ENCODE assay signal across 12 cellular contexts in the genomic region with DNA sequence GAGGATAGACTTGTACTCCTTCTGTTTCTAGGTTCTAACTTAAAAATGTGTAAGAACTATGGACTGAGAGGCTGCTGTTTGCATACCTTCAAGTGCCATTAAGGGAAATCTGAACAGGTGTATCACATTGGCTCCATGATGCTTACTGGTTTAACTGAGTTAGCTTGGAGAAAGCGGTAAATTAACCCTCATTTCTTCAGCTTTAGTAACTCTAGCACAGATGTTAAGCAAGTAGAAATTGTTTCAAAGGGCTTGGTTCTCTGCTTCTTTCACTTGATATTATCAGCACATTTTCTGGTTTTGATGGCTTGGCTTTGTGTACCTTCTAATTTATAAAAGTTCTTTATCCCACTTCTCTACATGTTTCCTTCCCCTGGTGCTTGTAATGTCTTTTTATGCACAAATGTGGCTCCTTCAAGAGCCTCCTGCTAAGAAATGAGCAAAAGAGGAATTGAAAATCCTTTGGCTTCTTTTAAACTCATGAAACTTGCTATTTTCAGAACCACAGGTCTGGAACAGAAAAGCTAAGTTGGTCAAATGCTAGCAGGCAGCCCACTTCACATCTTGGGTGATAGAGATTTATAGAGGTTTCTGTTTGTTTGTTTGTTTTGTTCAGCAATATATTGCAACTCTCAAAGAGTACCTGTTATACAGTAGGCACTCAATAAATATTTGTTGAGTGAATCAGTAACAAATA.
DNase-seq lines count a peak whose midpoint lies in the region; ATAC-seq and TF ChIP-seq lines count a peak whose summit lies in the region.
"Had no signal": no experiment of that assay in that cellular context is flagged by ENCODE, and none has a peak within 500 bp of the region (broad histone marks: within the 10 kb centered on the region; RNA-seq: fewer than 3 reads in every experiment).

No MANE protein-coding gene starts in this region.

- H3K9me3 Mint-ChIP-seq in mesothelial cell of epicardium (peaks cover 38% of the 10 kb centered on the region), endothelial cell (ENCODE audit: unreplicated experiment) (no peaks in the 10 kb centered on the region)

- H3K27ac Mint-ChIP-seq in mesothelial cell of epicardium (no peak overlapping the region), endothelial cell (ENCODE audit: unreplicated experiment) (no peak overlapping the region)
- H3K27ac Mint-ChIP-seq: CD4-positive, alpha-beta T cell; nephron had no signal

- H3K4me3 Mint-ChIP-seq in mesothelial cell of epicardium = no peak overlapping the region
- no peak overlapping the region for H3K4me3 Mint-ChIP-seq in endothelial cell (ENCODE audit: unreplicated experiment)
- H3K4me3 Mint-ChIP-seq: CD4-positive, alpha-beta T cell; nephron had no signal

- no peak overlapping the region for H3K4me3 ChIP-seq in right atrium auricular region

- peaks cover 0 to 4% of the 10 kb centered on the region in 2 donors for H3K9me3 ChIP-seq in right atrium auricular region

- no peaks in the 10 kb centered on the region for H3K36me3 ChIP-seq in right atrium auricular region

- no peaks in the 10 kb centered on the region for H3K4me1 ChIP-seq in right atrium auricular region

- peaks cover 4% of the 10 kb centered on the region for H3K27me3 Mint-ChIP-seq in mesothelial cell of epicardium (ENCODE audit: low read depth)
- peaks cover under 1% of the 10 kb centered on the region for H3K27me3 Mint-ChIP-seq in endothelial cell (ENCODE audit: unreplicated experiment)
- H3K27me3 Mint-ChIP-seq: CD4-positive, alpha-beta T cell had no signal

- TF ChIP-seq CTCF in mesothelial cell of epicardium (IDR thresholded peaks at IDR 0.05; ENCODE audit: unreplicated experiment) = no peak
- no peak for TF ChIP-seq CTCF in right atrium auricular region (IDR thresholded peaks at IDR 0.05)
- no peak for TF ChIP-seq CTCF in endothelial cell (IDR thresholded peaks at IDR 0.05; ENCODE audit: unreplicated experiment)

- H3K36me3 Mint-ChIP-seq in mesothelial cell of epicardium (no peaks in the 10 kb centered on the region), endothelial cell (ENCODE audit: low read depth, unreplicated experiment) (no peaks in the 10 kb centered on the region)

- peak; percentile 92 for ATAC-seq in GM18511 (IDR thresholded peaks at IDR 0.05; ENCODE audit: unreplicated experiment)
- peak; percentile 88 for ATAC-seq in GM21529 (IDR thresholded peaks at IDR 0.05; ENCODE audit: unreplicated experiment)
- ATAC-seq in HG03175 (IDR thresholded peaks at IDR 0.05; ENCODE audit: unreplicated experiment) = peak; percentile 92
- no peak for ATAC-seq in GM18873 (IDR thresholded peaks at IDR 0.05; ENCODE audit: low FRiP score, unreplicated experiment)

- DNase-seq in SIG-M5 treated with dmso at 0.1 percent for 504 hours (lab: John Stamatoyannopoulos, UW; ENCODE audit: unreplicated experiment) = peak; percentile 86
- DNase-seq in mesothelial cell of epicardium (ENCODE audit: low spot score in 2 of 2, unreplicated experiment in 2 of 2) = no peak
- no peak for DNase-seq in right atrium auricular region (ENCODE audit: low spot score)
- no peak for DNase-seq in endothelial cell (ENCODE audit: low spot score)
- DNase-seq: activated T-cell treated with anti-CD3 and anti-CD28 coated beads, Interleukin-2, amount 50 U/mL, for 48 hours; CD4-positive, alpha-beta T cell; NCI-H1092 treated with DMSO at 0.1 percent for 48 hours had no signal

- H3K27me3 ChIP-seq in right atrium auricular region = no peaks in the 10 kb centered on the region

- no peak overlapping the region for H3K27ac ChIP-seq in right atrium auricular region

- H3K4me1 Mint-ChIP-seq in mesothelial cell of epicardium (no peaks in the 10 kb centered on the region), endothelial cell (ENCODE audit: unreplicated experiment) (no peaks in the 10 kb centered on the region)
- H3K4me1 Mint-ChIP-seq: nephron had no signal
